Comparison of ENCODE assay signal across 10 cellular contexts in the genomic region with DNA sequence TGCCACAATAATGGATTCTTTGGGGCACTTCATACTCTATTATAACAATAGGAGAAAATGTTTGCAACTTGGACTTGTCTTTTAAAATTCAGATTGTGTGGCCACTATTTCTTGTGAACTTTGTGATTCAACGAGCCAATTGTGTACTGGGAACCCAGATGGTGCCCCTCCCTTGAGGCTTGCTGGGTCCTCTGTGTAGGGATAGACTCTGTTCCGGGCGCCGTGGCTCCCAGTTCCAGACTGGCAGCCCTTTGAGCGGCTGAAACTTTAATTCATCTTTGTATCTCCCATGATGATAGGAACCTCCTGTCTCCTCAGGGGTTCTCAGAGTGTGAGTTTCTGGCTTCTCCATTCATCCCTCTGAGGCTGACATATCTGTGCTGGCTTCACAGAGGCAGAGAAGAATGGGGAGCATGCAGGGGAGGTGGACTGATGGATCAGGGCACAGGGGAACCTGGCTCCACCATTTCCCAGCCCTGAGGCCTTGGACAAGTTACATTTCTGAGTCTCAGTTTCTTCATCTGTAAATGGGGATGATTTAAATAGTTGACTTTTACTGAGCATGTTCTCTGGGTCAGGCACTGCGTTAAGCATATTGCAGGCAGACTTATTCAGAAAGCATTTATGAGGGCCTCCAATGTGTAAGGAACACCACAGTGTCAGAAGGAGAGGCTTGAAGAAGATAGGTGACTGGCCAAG. TPM values are rescaled to one million over a fixed set of nuclear protein-coding genes. Genes with fewer than 3 reads are reported as not detected.
DNase-seq lines count a peak whose midpoint lies in the region; ATAC-seq and TF ChIP-seq lines count a peak whose summit lies in the region.
"Had no signal": no experiment of that assay in that cellular context is flagged by ENCODE, and none has a peak within 500 bp of the region (broad histone marks: within the 10 kb centered on the region; RNA-seq: fewer than 3 reads in every experiment).

No MANE protein-coding gene starts in this region.

- intact Hi-C loops in Panc1 (cut with micrococcal nuclease; ENCODE audit: unreplicated experiment) = no loop called here
- intact Hi-C loops in esophagus muscularis mucosa (cut with DNase I) = no loop called here
- intact Hi-C loops in sigmoid colon (cut with DNase I) = no loop called here

- peaks cover 0 to 7% (median 3%) of the 10 kb centered on the region in 5 donors for H3K9me3 Mint-ChIP-seq in CD8-positive, alpha-beta memory T cell

- TF ChIP-seq POLR2A in esophagus muscularis mucosa (IDR thresholded peaks at IDR 0.05; ENCODE audit: low read depth) (no peak), sigmoid colon (IDR thresholded peaks at IDR 0.05) (no peak)

- 92% methylated on average over 6 of the region's 6 CpGs for WGBS in esophagus muscularis mucosa
- WGBS in sigmoid colon, 2 donors = 79 to 87% methylated on average over 6 of the region's 6 CpGs

- in situ Hi-C loops in Panc1 (cut with HindIII; ENCODE audit: low pct_unique_long_range_greater_than_20kb, low sequenced_read_pairs) = no loop called here

- H3K9me3 ChIP-seq in CD8-positive, alpha-beta memory T cell (ENCODE audit: low read length) = peaks cover 4% of the 10 kb centered on the region
- peaks cover 7% of the 10 kb centered on the region; the same call in 1 of the 2 replicates for H3K9me3 ChIP-seq in Panc1 (ENCODE audit: control insufficient read depth, insufficient read depth, low read depth, low read length)
- peaks cover 6 to 13% (median 9%) of the 10 kb centered on the region in 4 donors for H3K9me3 ChIP-seq in esophagus muscularis mucosa
- peaks cover 0 to 7% (median 5%) of the 10 kb centered on the region in 4 donors for H3K9me3 ChIP-seq in sigmoid colon

- H3K36me3 ChIP-seq in CD8-positive, alpha-beta memory T cell (ENCODE audit: insufficient read depth, low read length) = no peaks in the 10 kb centered on the region
- H3K36me3 ChIP-seq in Panc1 (ENCODE audit: control insufficient read depth, insufficient read depth, low read length) = no peaks in the 10 kb centered on the region
- no peaks in the 10 kb centered on the region for H3K36me3 ChIP-seq in esophagus muscularis mucosa
- H3K36me3 ChIP-seq in sigmoid colon = no peaks in the 10 kb centered on the region
- H3K36me3 ChIP-seq: MG63 had no signal

- BruUV-seq in Panc1 (replicated peaks; lab: Mats Ljungman, UMichigan) = no TSS peak

- H3K4me1 ChIP-seq in CD8-positive, alpha-beta memory T cell (ENCODE audit: insufficient read depth, low read length) = peaks cover 55% of the 10 kb centered on the region
- peaks cover 24% of the 10 kb centered on the region for H3K4me1 ChIP-seq in Panc1 (ENCODE audit: control insufficient read depth, insufficient read depth, low read length)
- H3K4me1 ChIP-seq in esophagus muscularis mucosa = peaks cover 60 to 63% (median 60%) of the 10 kb centered on the region in 4 donors
- peaks cover 0 to 50% (median 39%) of the 10 kb centered on the region in 4 donors for H3K4me1 ChIP-seq in sigmoid colon

- peaks cover 0 to 8% (median 6%) of the 10 kb centered on the region in 3 donors for H3K36me3 Mint-ChIP-seq in CD8-positive, alpha-beta memory T cell

- H3K27ac Mint-ChIP-seq in CD8-positive, alpha-beta memory T cell = peak overlapping the region; percentile 95 to 99 (median 98)

- H3K27me3 Mint-ChIP-seq in CD8-positive, alpha-beta memory T cell = no peaks in the 10 kb centered on the region

- H3K4me3 ChIP-seq in CD8-positive, alpha-beta memory T cell (ENCODE audit: low read length) = no peak overlapping the region
- H3K4me3 ChIP-seq in Panc1 (ENCODE audit: low read depth in 2 of 2, low read length in 2 of 2) = no peak overlapping the region
- no peak overlapping the region for H3K4me3 ChIP-seq in esophagus muscularis mucosa
- H3K4me3 ChIP-seq in sigmoid colon = no peak overlapping the region

- CTCF ChIA-PET in CD8-positive, alpha-beta memory T cell (lab: Charles Lee) = interaction anchor here (1.7 to 5.7 kb wide), 2 partner anchors 9 to 60 kb away, joined by 3 to 62 read pairs; no protein-coding TSS in a partner anchor
- CTCF ChIA-PET in Panc1 (lab: Charles Lee) = no interaction called here

- TF ChIP-seq CTCF in Panc1 (IDR thresholded peaks at IDR 0.05) (no peak), esophagus muscularis mucosa (IDR thresholded peaks at IDR 0.05) (no peak), sigmoid colon (IDR thresholded peaks at IDR 0.05) (no peak)

- POLR2A ChIA-PET in CD8-positive, alpha-beta memory T cell (lab: Charles Lee) = no interaction called here
- POLR2A ChIA-PET in Panc1 (lab: Charles Lee) = no interaction called here

- peaks cover 61 to 74% (median 72%) of the 10 kb centered on the region in 3 donors for H3K4me1 Mint-ChIP-seq in CD8-positive, alpha-beta memory T cell

- H3K4me3 Mint-ChIP-seq in CD8-positive, alpha-beta memory T cell = peak overlapping the region; percentile 78 to 94 (median 87)

- no peak for DNase-seq in CD8-positive, alpha-beta memory T cell
- DNase-seq in Panc1 (ENCODE audit: low read depth, low spot score) (no peak), esophagus muscularis mucosa (ENCODE audit: extremely low spot score) (no peak), sigmoid colon (no peak), NCI-H187 (lab: John Stamatoyannopoulos, UW) (no peak), Ammon's horn (ENCODE audit: low spot score) (no peak)
- no peak for DNase-seq in stimulated activated CD4-positive, alpha-beta T cell treated with anti-CD3 and anti-CD28 coated beads, Interleukin-4, amount 100 ng/mL, for 4 hours
- DNase-seq: DMS79 had no signal

- no peak overlapping the region for H3K27ac ChIP-seq in CD8-positive, alpha-beta memory T cell (ENCODE audit: low read depth, low read length)
- H3K27ac ChIP-seq in Panc1 (ENCODE audit: low read length) (0 out of 2 replicates have a peak overlapping the region, but pooled peaks have one; percentile 23), esophagus muscularis mucosa (replicated peaks in 1 of 4) (peak overlapping the region; percentile 73 to 81 (median 78)), sigmoid colon (peak overlapping the region; percentile 77 to 85 (median 80))

- no peak for TF ChIP-seq EP300 in esophagus muscularis mucosa (IDR thresholded peaks at IDR 0.05)
- TF ChIP-seq EP300 in sigmoid colon (IDR thresholded peaks at IDR 0.05) = no peak

- ATAC-seq in Panc1 (no peak), GM18867 (IDR thresholded peaks at IDR 0.05; ENCODE audit: unreplicated experiment) (no peak)

- no peaks in the 10 kb centered on the region for H3K27me3 ChIP-seq in CD8-positive, alpha-beta memory T cell (ENCODE audit: insufficient read depth, low read length, poor library complexity, severe bottlenecking)
- H3K27me3 ChIP-seq in Panc1 (ENCODE audit: control insufficient read depth, insufficient read depth, low read length) = no peaks in the 10 kb centered on the region
- H3K27me3 ChIP-seq in esophagus muscularis mucosa = no peaks in the 10 kb centered on the region
- no peaks in the 10 kb centered on the region for H3K27me3 ChIP-seq in sigmoid colon
- H3K27me3 ChIP-seq: MG63 had no signal

RNA-seq across cellular contexts. Expression of a gene that starts 15.2 kb away (rescaled TPM):
- 1 to 10 TPM; 3.0 TPM for total RNA-seq in CD8-positive, alpha-beta memory T cell
- polyA plus RNA-seq in CD8-positive, alpha-beta memory T cell = 2.4 TPM
- total RNA-seq in Panc1 (2021; ENCODE audit: unreplicated experiment) (6.8 TPM), esophagus muscularis mucosa (10 to 100 TPM in 3 of 4 donors, 1 to 10 TPM in 1; 10.0 to 14.7 (median 11.0) TPM), sigmoid colon (1 to 10 TPM; 4.9 to 9.4 (median 8.0) TPM)
- polyA plus RNA-seq in Panc1 (2012; ENCODE audit: insufficient read length) = 10.2 TPM
- 1 to 10 TPM in 1 of 3 donors, under 1 TPM in 1, not detected in 1; 0.60 to 1.1 TPM for polyA plus RNA-seq in sigmoid colon

RNA-seq across cellular contexts. Expression of a gene that starts 54.8 kb away (rescaled TPM):
- 10 to 100 TPM; 15.8 to 16.1 TPM for total RNA-seq in CD8-positive, alpha-beta memory T cell
- polyA plus RNA-seq in CD8-positive, alpha-beta memory T cell = 33.3 TPM
- total RNA-seq in Panc1 (2021; ENCODE audit: unreplicated experiment) = 11.1 TPM
- 8.9 TPM for polyA plus RNA-seq in Panc1 (2012; ENCODE audit: insufficient read length)
- total RNA-seq in esophagus muscularis mucosa = 100 to 1,000 TPM in 1 of 4 donors, 10 to 100 TPM in 3; 41.5 to 103 (median 51.2) TPM
- total RNA-seq in sigmoid colon = 10 to 100 TPM; 20.1 to 43.4 (median 23.0) TPM
- 10 to 100 TPM; 11.4 to 17.9 (median 12.7) TPM for polyA plus RNA-seq in sigmoid colon
